ENCODE assay signal across 1 cellular context in the genomic region with DNA sequence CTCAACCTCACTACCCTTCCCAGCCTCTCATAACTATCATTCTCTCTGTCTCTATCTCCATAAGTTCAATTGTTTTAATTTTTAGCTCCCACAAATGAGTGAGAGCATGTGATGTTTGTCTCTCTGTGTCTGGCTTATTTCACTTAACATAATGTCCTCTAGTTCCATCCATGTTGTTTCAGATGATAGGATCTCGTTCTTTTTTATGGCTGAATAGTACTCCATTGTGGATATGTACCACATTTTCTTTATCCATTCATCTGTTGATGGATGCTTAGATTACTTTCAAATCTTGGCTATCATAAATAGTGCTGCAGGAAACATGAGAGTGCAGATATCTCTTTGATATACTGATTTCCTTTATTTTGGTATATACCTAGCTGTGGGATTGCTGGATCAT. TPM values are rescaled to one million over a fixed set of nuclear protein-coding genes. Genes with fewer than 3 reads are reported as not detected.
"Had no signal": no experiment of that assay in that cellular context is flagged by ENCODE, and none has a peak within 500 bp of the region (broad histone marks: within the 10 kb centered on the region; RNA-seq: fewer than 3 reads in every experiment).

No MANE protein-coding gene starts in this region.

RNA-seq across cellular contexts. Expression of gene TTC36, which starts 46.0 kb away (rescaled TPM):
- total RNA-seq: SJSA1 had no signal
